Comparison of ENCODE assay signal across 13 cellular contexts in the genomic region with DNA sequence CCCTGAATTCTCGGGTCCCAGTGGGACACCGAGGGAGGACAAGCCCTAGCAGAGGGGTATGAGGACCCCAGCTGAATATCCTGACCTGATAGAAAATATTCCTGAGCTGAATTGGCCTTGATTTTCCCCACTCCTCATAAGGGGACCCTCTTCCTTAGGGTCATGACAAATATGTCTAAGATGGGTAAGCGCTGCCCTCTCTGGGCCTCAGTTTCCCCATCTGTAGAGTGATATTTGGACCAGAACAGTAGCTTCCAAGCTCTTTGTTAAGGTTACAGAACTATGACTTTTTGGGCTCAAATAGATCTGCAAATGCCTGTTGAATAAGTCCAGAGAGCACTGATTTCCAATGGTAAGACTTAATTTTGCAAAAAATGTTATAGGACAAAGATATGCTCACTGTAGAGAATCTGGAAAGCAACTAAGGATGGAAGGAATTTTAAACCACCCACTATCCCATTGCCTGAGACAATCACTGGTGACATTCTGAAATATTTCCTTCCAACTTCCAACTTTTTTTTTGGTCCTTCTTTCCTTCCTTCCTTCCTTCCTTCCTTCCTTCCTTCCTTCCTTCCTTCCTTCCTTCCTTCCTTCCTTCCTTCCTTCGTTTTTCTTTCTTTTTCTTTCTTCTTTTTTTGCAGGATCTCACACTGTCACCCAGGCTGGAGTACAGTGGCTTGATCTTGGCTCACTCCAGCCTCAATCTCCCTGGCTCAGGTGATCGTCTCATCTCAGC. TPM values are rescaled to one million over a fixed set of nuclear protein-coding genes. Genes with fewer than 3 reads are reported as not detected.
DNase-seq lines count a peak whose midpoint lies in the region; ATAC-seq and TF ChIP-seq lines count a peak whose summit lies in the region.
"Had no signal": no experiment of that assay in that cellular context is flagged by ENCODE, and none has a peak within 500 bp of the region (broad histone marks: within the 10 kb centered on the region; RNA-seq: fewer than 3 reads in every experiment).

No MANE protein-coding gene starts in this region.

- H3K36me3 Mint-ChIP-seq in T-helper 1 cell treated with Interleukin-12 subunit alpha and Interleukin-12 subunit beta and Interleukin-4 antibody, amounts not matched to agents 30 μg/mL and 1 μg/mL, for 36 hours (ENCODE audit: low read depth): no peaks in the 10 kb centered on the region
- H3K36me3 Mint-ChIP-seq in stimulated activated effector memory CD8-positive, alpha-beta T cell treated with anti-CD3 and anti-CD28 coated beads, Interleukin-12 subunit alpha, Interleukin-12 subunit beta, amount 100 ng/mL, for 72 hours: no peaks in the 10 kb centered on the region

- POLR2A ChIA-PET in PC-3 (lab: Charles Lee; ENCODE audit: unreplicated experiment): interaction anchor here (0.7 kb wide), 1 partner anchor 420 kb away, joined by 5 read pairs; a partner anchor contains a TSS

- H2AK5ac ChIP-seq in neuronal stem cell (ENCODE audit: low read depth, low read length): no peak overlapping the region

- H3K18ac ChIP-seq in neuronal stem cell (ENCODE audit: low read length): no peak overlapping the region

- CTCF ChIA-PET in PC-3 (lab: Charles Lee): interaction anchor here (0.7 to 1.2 kb wide), 4 partner anchors 8 to 184 kb away, joined by 3 to 17 read pairs (median 4); no protein-coding TSS in a partner anchor

- peak overlapping the region; percentile 86; the same call in 1 of the 2 replicates for H3K4me2 ChIP-seq in PC-3 (ENCODE audit: low read length)
- H3K4me2 ChIP-seq in fibroblast of lung (ENCODE audit: extremely low read depth, insufficient read depth, low read length): peak overlapping the region; percentile 40
- no peak overlapping the region for H3K4me2 ChIP-seq in neuronal stem cell (ENCODE audit: insufficient read depth, low read length, poor library complexity, severe bottlenecking)

- TF ChIP-seq CTCF in PC-3 (conservative IDR thresholded peaks at IDR 0.05; ENCODE audit: low read depth, low read length): no peak; the same call in 1 of the 2 replicates
- TF ChIP-seq CTCF in fibroblast of lung (conservative IDR thresholded peaks at IDR 0.05 in 1 of 2, IDR thresholded peaks at IDR 0.05 in 1 of 2; ENCODE audit: low read depth in 1 of 2, low read length in 2 of 2): no peak
- no peak for TF ChIP-seq CTCF in upper lobe of left lung (IDR thresholded peaks at IDR 0.05)

- peaks cover 10% of the 10 kb centered on the region for H3K27me3 Mint-ChIP-seq in T-helper 1 cell treated with Interleukin-12 subunit alpha and Interleukin-12 subunit beta and Interleukin-4 antibody, amounts not matched to agents 30 μg/mL and 1 μg/mL, for 36 hours (ENCODE audit: low read depth)

- ATAC-seq in PC-3: no peak
- ATAC-seq in stimulated activated effector memory CD8-positive, alpha-beta T cell treated with anti-CD3 and anti-CD28 coated beads, Interleukin-12 subunit alpha, Interleukin-12 subunit beta, amount 100 ng/mL, for 72 hours: no peak
- no peak for ATAC-seq in upper lobe of left lung (ENCODE audit: low FRiP score in 2 of 2)

- H3K27ac ChIP-seq in PC-3 (ENCODE audit: low read length) (no peak overlapping the region), fibroblast of lung (ENCODE audit: insufficient read depth, low read length) (no peak overlapping the region), neuronal stem cell (replicated peaks; ENCODE audit: low read length) (no peak overlapping the region), upper lobe of left lung (no peak overlapping the region)
- H3K27ac ChIP-seq: 22Rv1, SJSA1 had no signal

- H3K4me1 Mint-ChIP-seq in T-helper 1 cell treated with Interleukin-12 subunit alpha and Interleukin-12 subunit beta and Interleukin-4 antibody, amounts not matched to agents 30 μg/mL and 1 μg/mL, for 36 hours (ENCODE audit: low read depth): peaks cover 4% of the 10 kb centered on the region
- peaks cover 7% of the 10 kb centered on the region for H3K4me1 Mint-ChIP-seq in stimulated activated effector memory CD8-positive, alpha-beta T cell treated with anti-CD3 and anti-CD28 coated beads, Interleukin-12 subunit alpha, Interleukin-12 subunit beta, amount 100 ng/mL, for 72 hours

- H3K9me3 ChIP-seq in PC-3 (ENCODE audit: low read length) (no peaks in the 10 kb centered on the region), fibroblast of lung (ENCODE audit: control insufficient read depth, insufficient read depth, low read depth, low read length) (no peaks in the 10 kb centered on the region), neuronal stem cell (replicated peaks in 1 of 2; ENCODE audit: control insufficient read depth in 2 of 2, insufficient read depth in 1 of 2, low read depth in 1 of 2, low read length in 2 of 2) (no peaks in the 10 kb centered on the region), upper lobe of left lung (no peaks in the 10 kb centered on the region)
- H3K9me3 ChIP-seq: SJSA1 had no signal

- H2AFZ ChIP-seq in PC-3 (ENCODE audit: low read length) (peak overlapping the region; percentile 91; the same call in 1 of the 2 replicates), fibroblast of lung (ENCODE audit: low read length) (no peak overlapping the region), neuronal stem cell (ENCODE audit: low read length) (no peak overlapping the region)

- TF ChIP-seq EP300 in upper lobe of left lung (IDR thresholded peaks at IDR 0.05): no peak

- intact Hi-C loops in PC-3 (cut with micrococcal nuclease): loop anchor here (2.0 to 5.0 kb wide), 5 partner anchors 42 to 336 kb away; a partner anchor contains a TSS

- TF ChIP-seq POLR2A in upper lobe of left lung (IDR thresholded peaks at IDR 0.05): no peak

- DNase-seq in T-helper 1 cell (no peak), PC-3 (no peak), fibroblast of lung (ENCODE audit: low read depth in 2 of 2) (no peak), NCI-H1417 (lab: John Stamatoyannopoulos, UW) (no peak), neuronal stem cell (ENCODE audit: low spot score) (no peak), upper lobe of left lung (no peak)
- no peak for DNase-seq in stimulated activated effector memory CD8-positive, alpha-beta T cell treated with anti-CD3 and anti-CD28 coated beads, Interleukin-12 subunit alpha, Interleukin-12 subunit beta, amount 100 ng/mL, for 72 hours (ENCODE audit: low spot score in 2 of 2)

- no peaks in the 10 kb centered on the region for H3K9me3 Mint-ChIP-seq in T-helper 1 cell treated with Interleukin-12 subunit alpha and Interleukin-12 subunit beta and Interleukin-4 antibody, amounts not matched to agents 30 μg/mL and 1 μg/mL, for 36 hours
- H3K9me3 Mint-ChIP-seq in stimulated activated effector memory CD8-positive, alpha-beta T cell treated with anti-CD3 and anti-CD28 coated beads, Interleukin-12 subunit alpha, Interleukin-12 subunit beta, amount 100 ng/mL, for 72 hours: no peaks in the 10 kb centered on the region

- no peak overlapping the region for H2BK12ac ChIP-seq in neuronal stem cell (ENCODE audit: low read length)

- no peak overlapping the region for H2BK5ac ChIP-seq in neuronal stem cell (ENCODE audit: low read length)

- no peak overlapping the region for H4K8ac ChIP-seq in neuronal stem cell (ENCODE audit: low read depth, low read length)

- no peaks in the 10 kb centered on the region for H3K9me2 ChIP-seq in PC-3 (replicated peaks; ENCODE audit: low read length)

- no peaks in the 10 kb centered on the region for H3K27me3 ChIP-seq in PC-3 (ENCODE audit: low read length)
- no peaks in the 10 kb centered on the region for H3K27me3 ChIP-seq in fibroblast of lung (ENCODE audit: control insufficient read depth, insufficient read depth, low read length)
- H3K27me3 ChIP-seq in neuronal stem cell (ENCODE audit: control insufficient read depth in 3 of 3, insufficient read depth in 3 of 3, low read depth in 1 of 3, low read length in 3 of 3): peaks cover 0 to 8% (median 0%) of the 10 kb centered on the region in 3 experiments
- H3K27me3 ChIP-seq in upper lobe of left lung: no peaks in the 10 kb centered on the region
- H3K27me3 ChIP-seq: SJSA1 had no signal

- H3K4me1 ChIP-seq in PC-3 (ENCODE audit: insufficient read depth, low read length) (peaks cover 8% of the 10 kb centered on the region; the same call in 1 of the 2 replicates), fibroblast of lung (ENCODE audit: control insufficient read depth, extremely low read depth, insufficient read depth, low read length) (no peaks in the 10 kb centered on the region), neuronal stem cell (ENCODE audit: control insufficient read depth in 2 of 2, insufficient read depth in 1 of 2, low read depth in 1 of 2, low read length in 2 of 2) (peaks cover 0 to 2% of the 10 kb centered on the region in 2 donors), upper lobe of left lung (peaks cover 0 to 4% (median 0%) of the 10 kb centered on the region in 4 donors)
- H3K4me1 ChIP-seq: SJSA1 had no signal

- no peaks in the 10 kb centered on the region for H3K79me1 ChIP-seq in neuronal stem cell (ENCODE audit: low read depth, low read length)

- no peaks in the 10 kb centered on the region for H3K79me2 ChIP-seq in PC-3 (ENCODE audit: low read length)
- H3K79me2 ChIP-seq in fibroblast of lung (ENCODE audit: control insufficient read depth, insufficient read depth, low read length): no peaks in the 10 kb centered on the region

- no TSS peak for BruUV-seq in PC-3 (replicated peaks; lab: Mats Ljungman, UMichigan)

- no CpG with 5 or more reads among the region's 5 CpGs for WGBS in neuronal stem cell (ENCODE audit: extremely low coverage in 2 of 2, insufficient read length in 2 of 2, insufficient replicate concordance in 1 of 2), 2 donors
- WGBS in upper lobe of left lung, 2 donors: 29 to 36% methylated on average over 5 of the region's 5 CpGs

- H3K36me3 ChIP-seq in PC-3 (ENCODE audit: low read depth, low read length): no peaks in the 10 kb centered on the region
- no peaks in the 10 kb centered on the region for H3K36me3 ChIP-seq in fibroblast of lung (ENCODE audit: control insufficient read depth, insufficient read depth, low read length)
- H3K36me3 ChIP-seq in neuronal stem cell (replicated peaks in 1 of 2; ENCODE audit: control insufficient read depth in 2 of 2, insufficient read depth in 2 of 2, low read length in 2 of 2): no peaks in the 10 kb centered on the region
- H3K36me3 ChIP-seq in upper lobe of left lung: no peaks in the 10 kb centered on the region
- H3K36me3 ChIP-seq: SJSA1 had no signal

- H2BK120ac ChIP-seq in neuronal stem cell (ENCODE audit: low read depth, low read length): no peak overlapping the region

- H3K4me3 Mint-ChIP-seq in T-helper 1 cell treated with Interleukin-12 subunit alpha and Interleukin-12 subunit beta and Interleukin-4 antibody, amounts not matched to agents 30 μg/mL and 1 μg/mL, for 36 hours: peak overlapping the region; percentile 18
- H3K4me3 Mint-ChIP-seq in stimulated activated effector memory CD8-positive, alpha-beta T cell treated with anti-CD3 and anti-CD28 coated beads, Interleukin-12 subunit alpha, Interleukin-12 subunit beta, amount 100 ng/mL, for 72 hours: peak overlapping the region; percentile 79

- no peaks in the 10 kb centered on the region for H3F3A ChIP-seq in PC-3 (ENCODE audit: low read length, unreplicated experiment)

- H4K91ac ChIP-seq in neuronal stem cell (ENCODE audit: low read depth, low read length, poor library complexity): no peak overlapping the region

- H4K20me1 ChIP-seq in PC-3 (ENCODE audit: low read length) (no peaks in the 10 kb centered on the region), fibroblast of lung (ENCODE audit: control insufficient read depth, extremely low read depth, insufficient read depth, low read length) (no peaks in the 10 kb centered on the region)

- H3K4me3 ChIP-seq in PC-3 (ENCODE audit: low read length) (peak overlapping the region; percentile 84; the same call in 1 of the 2 replicates), fibroblast of lung (replicated peaks in 1 of 4; ENCODE audit: control extremely low read depth in 1 of 4, insufficient read depth in 1 of 4, low read depth in 3 of 4, low read length in 4 of 4) (no peak overlapping the region), neuronal stem cell (ENCODE audit: low read length in 2 of 2) (no peak overlapping the region), upper lobe of left lung (peak overlapping the region in 2 of 4 donors; percentile 54 to 57)

- no peak overlapping the region for H3K4ac ChIP-seq in neuronal stem cell (ENCODE audit: low read length)

- no peak overlapping the region for H3K27ac Mint-ChIP-seq in T-helper 1 cell treated with Interleukin-12 subunit alpha and Interleukin-12 subunit beta and Interleukin-4 antibody, amounts not matched to agents 30 μg/mL and 1 μg/mL, for 36 hours
- H3K27ac Mint-ChIP-seq in stimulated activated effector memory CD8-positive, alpha-beta T cell treated with anti-CD3 and anti-CD28 coated beads, Interleukin-12 subunit alpha, Interleukin-12 subunit beta, amount 100 ng/mL, for 72 hours: peak overlapping the region; percentile 76

- no peak overlapping the region for H3K23ac ChIP-seq in neuronal stem cell (ENCODE audit: low read depth, low read length, poor library complexity)

- no peak overlapping the region for H3K14ac ChIP-seq in neuronal stem cell (ENCODE audit: low read length)

- no peak overlapping the region for H2BK15ac ChIP-seq in neuronal stem cell (ENCODE audit: low read length)

- no peak overlapping the region for H3K9ac ChIP-seq in PC-3 (ENCODE audit: low read length)
- H3K9ac ChIP-seq in fibroblast of lung (ENCODE audit: insufficient read depth, low read length): no peak overlapping the region
- H3K9ac ChIP-seq in neuronal stem cell (ENCODE audit: low read depth, low read length, poor library complexity): no peak overlapping the region

RNA-seq across cellular contexts. Expression of a gene that starts 32.0 kb away (rescaled TPM):
- total RNA-seq in PC-3 (2014; rRNA removed) (not detected in 2 replicates), fibroblast of lung (not detected in 2 replicates), upper lobe of left lung (not detected)
- polyA plus RNA-seq in fibroblast of lung: not detected in 2 replicates
- not detected in 2 replicates for polyA plus RNA-seq in fibroblast of lung (2012)
- polyA minus RNA-seq in fibroblast of lung (ENCODE audit: low replicate concordance): not detected in 2 replicates
- polyA plus RNA-seq in neuronal stem cell (2013, experiment 1 of 2): not detected
- polyA plus RNA-seq in neuronal stem cell (2013, experiment 2 of 2): not detected
- total RNA-seq: HT1080, liver, SJSA1, subcutaneous adipose tissue had no signal

RNA-seq across cellular contexts. Expression of a gene that starts 41.6 kb away (rescaled TPM):
- total RNA-seq in PC-3 (2014; rRNA removed): not detected in 2 replicates
- not detected in 2 replicates for total RNA-seq in fibroblast of lung
- polyA plus RNA-seq in fibroblast of lung: not detected in 2 replicates
- not detected in 2 replicates for polyA plus RNA-seq in fibroblast of lung (2012)
- not detected in 2 replicates for polyA minus RNA-seq in fibroblast of lung (ENCODE audit: low replicate concordance)
- 1.3 TPM for polyA plus RNA-seq in neuronal stem cell (2013, experiment 1 of 2)
- polyA plus RNA-seq in neuronal stem cell (2013, experiment 2 of 2): 1.1 TPM
- total RNA-seq in upper lobe of left lung: not detected
- total RNA-seq: HT1080, liver, SJSA1, subcutaneous adipose tissue had no signal
- polyA plus RNA-seq: liver had no signal
